8 cellular contexts compared by ENCODE assay signal in the genomic region with DNA sequence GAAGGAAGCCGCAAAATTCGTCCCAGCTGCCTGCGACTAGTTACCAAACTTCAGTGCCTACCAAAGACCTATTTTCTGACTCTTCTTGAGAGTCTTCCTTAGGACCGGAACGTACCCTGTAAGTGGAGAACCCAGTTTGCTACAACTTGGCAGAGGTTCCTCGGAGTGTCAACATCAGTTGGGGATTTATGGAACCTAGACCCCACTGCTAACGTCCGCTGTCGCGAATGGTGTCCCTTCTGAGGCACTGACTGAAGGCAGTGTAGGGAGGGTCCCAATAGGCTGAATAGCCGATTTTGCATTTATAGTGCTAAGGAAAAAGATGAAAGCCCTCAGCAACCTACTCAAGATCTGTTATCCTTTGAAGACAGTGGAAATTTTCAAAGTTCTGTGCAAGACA. TPM values are rescaled to one million over a fixed set of nuclear protein-coding genes. Genes with fewer than 3 reads are reported as not detected.
DNase-seq lines count a peak whose midpoint lies in the region; ATAC-seq, FAIRE-seq and TF ChIP-seq lines count a peak whose summit lies in the region.

No MANE protein-coding gene starts in this region.

- WGBS in mesenchymal stem cell, result 5% methylated on average over 10 of the region's 11 CpGs
- 3% methylated on average over 11 of the region's 11 CpGs for WGBS in urinary bladder

- no peak overlapping the region for H3K23ac ChIP-seq in mesenchymal stem cell (ENCODE audit: low read length in 2 of 2)

- H2BK5ac ChIP-seq in mesenchymal stem cell (ENCODE audit: low read depth, low read length, poor library complexity, severe bottlenecking), result no peak overlapping the region

- no peak overlapping the region for H4K91ac ChIP-seq in mesenchymal stem cell (ENCODE audit: low read length)

- H4K20me1 ChIP-seq in astrocyte (ENCODE audit: insufficient read depth, low read length), result no peaks in the 10 kb centered on the region

- H3K27me3 Mint-ChIP-seq in astrocyte (ENCODE audit: low read depth, unreplicated experiment), result peaks cover 9% of the 10 kb centered on the region

- peak overlapping the region; percentile 71 for H2BK120ac ChIP-seq in mesenchymal stem cell (ENCODE audit: low read depth, low read length)

- peak overlapping the region; percentile 86 for H3K4me2 ChIP-seq in astrocyte (ENCODE audit: low read length)
- peak overlapping the region; percentile 77 for H3K4me2 ChIP-seq in mesenchymal stem cell (ENCODE audit: low read length, poor library complexity, severe bottlenecking)

- peak overlapping the region in 1 of 2 experiments; percentile 21 for H2BK12ac ChIP-seq in mesenchymal stem cell (ENCODE audit: low read length in 2 of 2)

- FAIRE-seq in astrocyte (lab: Jason Lieb, UNC), result no peak

- H3K36me3 ChIP-seq in cardiac muscle cell, result no peaks in the 10 kb centered on the region
- H3K36me3 ChIP-seq in astrocyte (ENCODE audit: insufficient read depth, low read length), result no peaks in the 10 kb centered on the region
- no peaks in the 10 kb centered on the region for H3K36me3 ChIP-seq in mesenchymal stem cell (ENCODE audit: control insufficient read depth in 1 of 2, insufficient read depth in 2 of 2, low read depth in 1 of 2, low read length in 2 of 2)
- no peaks in the 10 kb centered on the region for H3K36me3 ChIP-seq in urinary bladder (ENCODE audit: insufficient read depth)

- TF ChIP-seq CTCF in cardiac muscle cell (IDR thresholded peaks at IDR 0.05; ENCODE audit: low read depth, low read length) (no peak), astrocyte (IDR thresholded peaks at IDR 0.05; ENCODE audit: insufficient read depth, low read depth, low read length) (no peak)

- peak overlapping the region; percentile 84 for H3K4me3 ChIP-seq in cardiac muscle cell
- peak overlapping the region; percentile 66 for H3K4me3 ChIP-seq in astrocyte (ENCODE audit: insufficient read depth, low read depth, low read length)
- peak overlapping the region; percentile 80 to 90 for H3K4me3 ChIP-seq in mesenchymal stem cell (ENCODE audit: insufficient read depth in 1 of 2, low read depth in 1 of 2, low read length in 2 of 2)
- H3K4me3 ChIP-seq in urinary bladder (ENCODE audit: low read depth, low read length), result peak overlapping the region; percentile 82

- ATAC-seq in left cardiac atrium, result no peak
- ATAC-seq in HG02885 (IDR thresholded peaks at IDR 0.05; ENCODE audit: poor library complexity, unreplicated experiment), result no peak

- H3K18ac ChIP-seq in mesenchymal stem cell (ENCODE audit: low read depth in 1 of 2, low read length in 2 of 2), result peak overlapping the region in 1 of 2 experiments; percentile 11

- peak overlapping the region in 1 of 2 experiments; percentile 71 for H3K4ac ChIP-seq in mesenchymal stem cell (ENCODE audit: low read depth in 1 of 2, low read length in 2 of 2)

- no peaks in the 10 kb centered on the region for H3K9me3 Mint-ChIP-seq in astrocyte (ENCODE audit: unreplicated experiment)

- H2AK5ac ChIP-seq in mesenchymal stem cell (ENCODE audit: low read length, severe bottlenecking), result no peak overlapping the region

- H3K36me3 Mint-ChIP-seq in astrocyte (ENCODE audit: low read depth, unreplicated experiment), result peaks cover 4% of the 10 kb centered on the region

- peaks cover 42% of the 10 kb centered on the region for H3K79me2 ChIP-seq in astrocyte (ENCODE audit: insufficient read depth, low read length)

- DNase-seq in cardiac muscle cell (ENCODE audit: low read depth in 1 of 2, low spot score in 1 of 2) (peak in 1 of 2 donors; percentile 11), left cardiac atrium (no peak), astrocyte (ENCODE audit: low read depth) (peak; percentile 6), mesenchymal stem cell (peak; percentile 33), putamen (ENCODE audit: low spot score) (no peak)
- no peak for DNase-seq in activated CD4-positive, CD25-positive, alpha-beta regulatory T cell treated with anti-CD3 and anti-CD28 coated beads, Interleukin-2, amount 50 U/mL, for 72 hours

- H3K4me1 ChIP-seq in cardiac muscle cell (ENCODE audit: low read depth) (peaks cover 9% of the 10 kb centered on the region), astrocyte (ENCODE audit: insufficient read depth, low read length) (peaks cover 18% of the 10 kb centered on the region), mesenchymal stem cell (ENCODE audit: control insufficient read depth, insufficient read depth, low read depth, low read length) (peaks cover 2% of the 10 kb centered on the region), urinary bladder (ENCODE audit: insufficient read depth) (no peaks in the 10 kb centered on the region)

- intact Hi-C loops in left cardiac atrium (cut with DNase I), result loop anchor here in 1 of 2 donors (10.0 kb wide), 1 partner anchor 113 kb away; no protein-coding TSS in a partner anchor

- H3K27ac Mint-ChIP-seq in astrocyte (ENCODE audit: unreplicated experiment), result no peak overlapping the region

- H3K4me3 Mint-ChIP-seq in astrocyte (ENCODE audit: unreplicated experiment), result peak overlapping the region; percentile 79

- no peak overlapping the region for H3K14ac ChIP-seq in mesenchymal stem cell (ENCODE audit: low read length in 2 of 2)

- no peak overlapping the region for H2BK15ac ChIP-seq in mesenchymal stem cell (ENCODE audit: low read depth, poor library complexity, severe bottlenecking)

- peak overlapping the region; percentile 59 for H3K9ac ChIP-seq in astrocyte (ENCODE audit: low read length)
- peak overlapping the region; percentile 60 for H3K9ac ChIP-seq in mesenchymal stem cell (ENCODE audit: low read length)

- no peak overlapping the region for H4K8ac ChIP-seq in mesenchymal stem cell (ENCODE audit: low read length)

- H3K27me3 ChIP-seq in cardiac muscle cell (peaks cover 6% of the 10 kb centered on the region), astrocyte (ENCODE audit: insufficient read depth, low read length) (peaks cover 11% of the 10 kb centered on the region), mesenchymal stem cell (ENCODE audit: control insufficient read depth in 1 of 2, insufficient read depth in 1 of 2, low read length in 2 of 2) (no peaks in the 10 kb centered on the region)

- no peaks in the 10 kb centered on the region for H3K79me1 ChIP-seq in mesenchymal stem cell (replicated peaks; ENCODE audit: low read length, poor library complexity, severe bottlenecking)

- no peak overlapping the region for H3K27ac ChIP-seq in cardiac muscle cell
- no peak overlapping the region for H3K27ac ChIP-seq in astrocyte (ENCODE audit: low read depth, low read length)
- no peak overlapping the region for H3K27ac ChIP-seq in mesenchymal stem cell (ENCODE audit: low read length, poor library complexity, severe bottlenecking)
- H3K27ac ChIP-seq in urinary bladder (ENCODE audit: low read depth), result peak overlapping the region; percentile 60

- H3K9me3 ChIP-seq in cardiac muscle cell (ENCODE audit: low read depth) (no peaks in the 10 kb centered on the region), astrocyte (ENCODE audit: insufficient read depth, low read depth, low read length) (no peaks in the 10 kb centered on the region), mesenchymal stem cell (ENCODE audit: control insufficient read depth, low read length) (no peaks in the 10 kb centered on the region)

- H3K4me1 Mint-ChIP-seq in astrocyte (ENCODE audit: low read depth, unreplicated experiment), result peaks cover 8% of the 10 kb centered on the region

- H2AFZ ChIP-seq in astrocyte (ENCODE audit: low read depth, low read length) (peak overlapping the region; percentile 67), mesenchymal stem cell (ENCODE audit: low read depth, low read length) (peak overlapping the region; percentile 66)

RNA-seq across cellular contexts. Expression of a gene that starts 0.6 kb away (rescaled TPM):
- total RNA-seq in cardiac muscle cell, result 3.4 and 12.9 TPM in 2 replicates
- 2.6 and 5.6 TPM in 2 replicates for polyA plus RNA-seq in cardiac muscle cell
- 10 to 100 TPM; 11.2 to 11.5 TPM for total RNA-seq in left cardiac atrium
- total RNA-seq in astrocyte, result 42.6 and 51.7 TPM in 2 replicates
- polyA plus RNA-seq in mesenchymal stem cell (2013, experiment 1 of 2), result 31.0 TPM
- 33.9 TPM for polyA plus RNA-seq in mesenchymal stem cell (2013, experiment 2 of 2)
- 37.3 TPM for total RNA-seq in urinary bladder
- polyA plus RNA-seq in urinary bladder, result 6.0 TPM

Comparison
In these comparisons a context has a peak if more than half of its experiments do, and no peak if none do; other contexts are left out.
1. DNase-seq: peak in astrocyte (single experiment) and mesenchymal stem cell (single experiment); none in left cardiac atrium (single experiment), putamen (single experiment) and activated CD4-positive, CD25-positive, alpha-beta regulatory T cell treated with anti-CD3 and anti-CD28 coated beads, Interleukin-2, amount 50 U/mL, for 72 hours (single experiment).
2. Peak in every context shown above with its lines, with median percentiles within 50 percentile points of each other: H3K4me3 ChIP-seq.